21 cellular contexts compared by ENCODE assay signal in genomic region chr1:28451011-28451410, GRCh38. TPM values are rescaled to one million over a fixed set of nuclear protein-coding genes. Genes with fewer than 3 reads are reported as not detected.
A peak's percentile ranks its signal among the peaks of the same experiment; 100 is the strongest.
DNase-seq lines count a peak whose midpoint lies in the region; ATAC-seq and TF ChIP-seq lines count a peak whose summit lies in the region.
"Had no signal": no experiment of that assay in that cellular context is flagged by ENCODE, and none has a peak within 500 bp of the region (broad histone marks: within the 10 kb centered on the region; RNA-seq: fewer than 3 reads in every experiment).

No MANE protein-coding gene starts in this region.

- peaks cover 36% of the 10 kb centered on the region for H3K4me1 ChIP-seq in KMS-11 (ENCODE audit: low read depth, poor library complexity, severe bottlenecking)
- H3K4me1 ChIP-seq: BE2C had no signal

- no peak overlapping the region for H3K4me3 ChIP-seq in KMS-11 (IDR thresholded peaks at IDR 0.05; ENCODE audit: insufficient read depth, low read depth, low read length)

- intact Hi-C loops in activated CD8-positive, alpha-beta T cell treated with anti-CD3 and anti-CD28 coated beads for 36 hours (cut with micrococcal nuclease): no loop called here
- intact Hi-C loops in head of caudate nucleus (cut with DNase I): no loop called here

- H3K79me2 ChIP-seq in KMS-11 (ENCODE audit: insufficient read depth, low read depth): no peaks in the 10 kb centered on the region

- no peak for TF ChIP-seq CTCF in activated CD8-positive, alpha-beta T cell treated with anti-CD3 and anti-CD28 coated beads for 36 hours (IDR thresholded peaks at IDR 0.05)
- TF ChIP-seq CTCF in KMS-11 (conservative IDR thresholded peaks at IDR 0.05; ENCODE audit: low read depth, low read length): no peak
- TF ChIP-seq CTCF in RWPE1 (conservative IDR thresholded peaks at IDR 0.05; ENCODE audit: low read depth): no peak

- H3K36me3 ChIP-seq in KMS-11 (ENCODE audit: insufficient read depth): no peaks in the 10 kb centered on the region
- H3K36me3 ChIP-seq: BE2C had no signal

- no peaks in the 10 kb centered on the region for H3K27me3 Mint-ChIP-seq in activated CD8-positive, alpha-beta T cell treated with anti-CD3 and anti-CD28 coated beads for 36 hours
- no peaks in the 10 kb centered on the region for H3K27me3 Mint-ChIP-seq in activated CD8-positive, alpha-beta T cell treated with anti-CD3 and anti-CD28 coated beads, Interleukin-2, amount 10 ng/mL, durations not matched to agents 7 days and 5 days (ENCODE audit: low read depth)

- H3K27me3 ChIP-seq in KMS-11 (ENCODE audit: insufficient read depth, low read depth): no peaks in the 10 kb centered on the region
- H3K27me3 ChIP-seq: BE2C had no signal

- H3K4me1 Mint-ChIP-seq in activated CD8-positive, alpha-beta T cell treated with anti-CD3 and anti-CD28 coated beads for 36 hours (ENCODE audit: low read depth): peaks cover 26% of the 10 kb centered on the region
- peaks cover 35% of the 10 kb centered on the region for H3K4me1 Mint-ChIP-seq in activated CD8-positive, alpha-beta T cell treated with anti-CD3 and anti-CD28 coated beads, Interleukin-2, amount 10 ng/mL, durations not matched to agents 7 days and 5 days (ENCODE audit: low read depth)

- no peak for DNase-seq in activated CD8-positive, alpha-beta T cell treated with anti-CD3 and anti-CD28 coated beads for 36 hours
- DNase-seq in activated CD8-positive, alpha-beta T cell treated with anti-CD3 and anti-CD28 coated beads, Interleukin-2, amount 10 ng/mL, durations not matched to agents 7 days and 5 days: no peak
- DNase-seq in RWPE1 (ENCODE audit: low spot score) (no peak), head of caudate nucleus (peak in 24 of 42 donors; percentile 11 to 74 (median 32)), HPDE6-E6E7 (ENCODE audit: extremely low spot score) (no peak), hepatic stellate cell (ENCODE audit: low spot score) (no peak)
- DNase-seq: BE2C, EL, GF-D8, GOT3, HCEC 1CT, KBM-7, NCI-H1417, NCI-H1694 treated with DMSO at 0.1 percent for 48 hours, NCI-H2081 treated with DMSO at 0.1 percent for 48 hours, NCI-H2171 treated with DMSO at 0.1 percent for 48 hours, NCI-H524 treated with DMSO at 0.1 percent for 48 hours, NCI-H82 had no signal

- no peaks in the 10 kb centered on the region for H3K9me3 Mint-ChIP-seq in activated CD8-positive, alpha-beta T cell treated with anti-CD3 and anti-CD28 coated beads for 36 hours
- H3K9me3 Mint-ChIP-seq in activated CD8-positive, alpha-beta T cell treated with anti-CD3 and anti-CD28 coated beads, Interleukin-2, amount 10 ng/mL, durations not matched to agents 7 days and 5 days (ENCODE audit: insufficient read depth): no peaks in the 10 kb centered on the region

- ATAC-seq in activated CD8-positive, alpha-beta T cell treated with anti-CD3 and anti-CD28 coated beads for 36 hours: no peak
- ATAC-seq in activated CD8-positive, alpha-beta T cell treated with anti-CD3 and anti-CD28 coated beads, Interleukin-2, amount 10 ng/mL, durations not matched to agents 7 days and 5 days: no peak
- ATAC-seq: Panc1 had no signal

- POLR2A ChIA-PET in activated CD8-positive, alpha-beta T cell treated with anti-CD3 and anti-CD28 coated beads for 36 hours (lab: Charles Lee): interaction anchor here (0.6 to 1.8 kb wide), 4 partner anchors 57 to 67 kb away, joined by 3 to 8 read pairs (median 4); no protein-coding TSS in a partner anchor
- POLR2A ChIA-PET in activated CD8-positive, alpha-beta T cell treated with anti-CD3 and anti-CD28 coated beads, Interleukin-2, amount 10 ng/mL, durations not matched to agents 7 days and 5 days (lab: Charles Lee): interaction anchor here (0.6 to 1.8 kb wide), 3 partner anchors 37 to 192 kb away, joined by 3 to 8 read pairs (median 3); partner anchors contain the start of genes RCC1 and TAF12
- POLR2A ChIA-PET in RWPE1 (lab: Yijun Ruan, JAX; ENCODE audit: low non-redundant PET): interaction anchor here (0.7 kb wide), 1 partner anchor 11 kb away, joined by 3 read pairs; no protein-coding TSS in a partner anchor

- H3K36me3 Mint-ChIP-seq in activated CD8-positive, alpha-beta T cell treated with anti-CD3 and anti-CD28 coated beads for 36 hours (ENCODE audit: low read depth): peaks cover 2% of the 10 kb centered on the region
- peaks cover 5% of the 10 kb centered on the region for H3K36me3 Mint-ChIP-seq in activated CD8-positive, alpha-beta T cell treated with anti-CD3 and anti-CD28 coated beads, Interleukin-2, amount 10 ng/mL, durations not matched to agents 7 days and 5 days (ENCODE audit: low read depth)

- no peak overlapping the region for H3K9ac ChIP-seq in KMS-11

- H4K20me1 ChIP-seq in KMS-11 (ENCODE audit: insufficient read depth): no peaks in the 10 kb centered on the region

- H2AFZ ChIP-seq in KMS-11 (ENCODE audit: low read depth): no peak overlapping the region

- CTCF ChIA-PET in activated CD8-positive, alpha-beta T cell treated with anti-CD3 and anti-CD28 coated beads for 36 hours (lab: Charles Lee): interaction anchor here (0.7 kb wide), 1 partner anchor 73 kb away, joined by 3 read pairs; no protein-coding TSS in a partner anchor
- CTCF ChIA-PET in activated CD8-positive, alpha-beta T cell treated with anti-CD3 and anti-CD28 coated beads, Interleukin-2, amount 10 ng/mL, durations not matched to agents 7 days and 5 days (lab: Charles Lee): interaction anchor here (0.6 to 1.5 kb wide), 4 partner anchors 15 to 202 kb away, joined by 3 to 5 read pairs (median 4); no protein-coding TSS in a partner anchor
- CTCF ChIA-PET in RWPE1 (lab: Yijun Ruan, JAX): no interaction called here

- H3K4me2 ChIP-seq in KMS-11: peak overlapping the region; percentile 37; the same call in 1 of the 2 replicates

- H3K27ac ChIP-seq in KMS-11: no peak overlapping the region
- peak overlapping the region; percentile 67 for H3K27ac ChIP-seq in RWPE1
- H3K27ac ChIP-seq: HL-60 had no signal

- H3K27ac Mint-ChIP-seq in activated CD8-positive, alpha-beta T cell treated with anti-CD3 and anti-CD28 coated beads for 36 hours: peak overlapping the region; percentile 42
- no peak overlapping the region for H3K27ac Mint-ChIP-seq in activated CD8-positive, alpha-beta T cell treated with anti-CD3 and anti-CD28 coated beads, Interleukin-2, amount 10 ng/mL, durations not matched to agents 7 days and 5 days

- H3K4me3 Mint-ChIP-seq in activated CD8-positive, alpha-beta T cell treated with anti-CD3 and anti-CD28 coated beads for 36 hours: no peak overlapping the region
- no peak overlapping the region for H3K4me3 Mint-ChIP-seq in activated CD8-positive, alpha-beta T cell treated with anti-CD3 and anti-CD28 coated beads, Interleukin-2, amount 10 ng/mL, durations not matched to agents 7 days and 5 days

RNA-seq across cellular contexts. Expression of gene RCC1, which starts 54.8 kb away (rescaled TPM):
- 100 to 1,000 TPM; 108 to 113 TPM for total RNA-seq in activated CD8-positive, alpha-beta T cell treated with anti-CD3 and anti-CD28 coated beads for 36 hours
- total RNA-seq in activated CD8-positive, alpha-beta T cell treated with anti-CD3 and anti-CD28 coated beads, Interleukin-2, amount 10 ng/mL, durations not matched to agents 7 days and 5 days: 10 to 100 TPM; 80.7 to 85.3 TPM

Comparison
In these comparisons a context has a peak if more than half of its experiments do, and no peak if none do; other contexts are left out.
1. DNase-seq: peak in head of caudate nucleus (24 of 42); none in activated CD8-positive, alpha-beta T cell treated with anti-CD3 and anti-CD28 coated beads for 36 hours (single experiment), activated CD8-positive, alpha-beta T cell treated with anti-CD3 and anti-CD28 coated beads, Interleukin-2, amount 10 ng/mL, durations not matched to agents 7 days and 5 days (single experiment), RWPE1 (single experiment), HPDE6-E6E7 (single experiment) and hepatic stellate cell (single experiment).